In the genomic region with DNA sequence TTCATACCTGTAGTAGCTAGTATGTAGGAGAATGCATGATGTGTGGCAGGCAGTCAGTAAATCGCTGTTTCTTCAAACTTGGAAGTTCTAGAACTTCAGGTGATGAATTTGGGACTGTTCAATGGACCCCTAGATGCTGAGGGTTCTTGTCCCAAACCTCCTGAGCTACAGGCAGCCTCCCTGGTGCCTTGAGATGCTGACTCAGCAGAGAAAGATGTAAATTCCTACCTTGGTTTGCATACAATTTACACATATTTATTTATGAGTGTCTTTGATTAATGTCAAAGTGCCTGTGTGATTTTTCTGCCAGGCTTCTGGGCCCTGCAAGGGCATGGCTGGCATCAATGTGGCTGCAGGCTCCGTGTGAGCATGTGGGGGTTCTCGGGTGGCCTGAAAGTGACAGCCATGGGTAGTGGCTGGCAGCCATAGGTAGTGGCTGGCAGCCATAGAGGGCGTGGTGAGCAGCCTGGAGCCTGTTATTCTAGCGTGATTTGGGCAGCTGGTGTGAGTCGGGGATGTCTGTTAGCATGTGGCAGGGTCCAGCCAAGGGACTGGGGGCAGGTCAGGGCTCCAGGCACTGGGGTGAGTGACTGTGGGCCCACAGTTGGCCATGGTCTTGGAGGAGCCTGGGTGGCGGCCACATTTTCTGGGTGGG, we compare ENCODE assay signal across 18 cellular contexts. TPM values are rescaled to one million over a fixed set of nuclear protein-coding genes. Genes with fewer than 3 reads are reported as not detected.
DNase-seq lines count a peak whose midpoint lies in the region; ATAC-seq, FAIRE-seq and TF ChIP-seq lines count a peak whose summit lies in the region.
"Had no signal": no experiment of that assay in that cellular context is flagged by ENCODE, and none has a peak within 500 bp of the region (broad histone marks: within the 10 kb centered on the region; RNA-seq: fewer than 3 reads in every experiment).

No MANE protein-coding gene starts in this region.

- H2AFZ ChIP-seq in keratinocyte (ENCODE audit: control insufficient read depth, low read length) = no peak overlapping the region

- H3K4me1 ChIP-seq in left ventricle myocardium inferior (no peaks in the 10 kb centered on the region), keratinocyte (ENCODE audit: control insufficient read depth, extremely low read depth, insufficient read depth, low read length) (peaks cover 17% of the 10 kb centered on the region)

- no peak for DNase-seq in left ventricle myocardium superior
- DNase-seq in left ventricle myocardium inferior = no peak
- peak; percentile 63 for DNase-seq in RPMI8226
- DNase-seq in keratinocyte (ENCODE audit: low read depth, low spot score) = no peak
- no peak for DNase-seq in OCI-M2 (lab: John Stamatoyannopoulos, UW; ENCODE audit: unreplicated experiment)
- DNase-seq in activated T-cell treated with anti-CD3 and anti-CD28 coated beads, Interleukin-2, amount 50 U/mL, for 1 hour = no peak
- DNase-seq: ACHN, AML-193, DMS153, H7, Karpas-422, MG63, NCI-H1105, NCI-H187 treated with DMSO at 0.1 percent for 48 hours, NCI-H345, SK-N-SH had no signal

- no peaks in the 10 kb centered on the region for H3K9me1 ChIP-seq in keratinocyte (ENCODE audit: control insufficient read depth, extremely low read depth, insufficient read depth, low read length)

- no peak overlapping the region for H3K9ac ChIP-seq in keratinocyte (ENCODE audit: control insufficient read depth, extremely low read depth, insufficient read depth, low read length)
- H3K9ac ChIP-seq: SK-N-SH had no signal

- peak; percentile 23 for FAIRE-seq in keratinocyte (lab: Jason Lieb, UNC)

- H3K27ac ChIP-seq in left ventricle myocardium inferior (replicated peaks) (no peak overlapping the region), keratinocyte (ENCODE audit: control insufficient read depth, insufficient read depth, low read length) (no peak overlapping the region)

- no peaks in the 10 kb centered on the region for H3K36me3 ChIP-seq in left ventricle myocardium inferior
- no peaks in the 10 kb centered on the region for H3K36me3 ChIP-seq in keratinocyte (ENCODE audit: control insufficient read depth in 2 of 2, extremely low read depth in 1 of 2, insufficient read depth in 2 of 2, low read length in 2 of 2)
- H3K36me3 ChIP-seq: MG63 had no signal

- intact Hi-C loops in left ventricle myocardium superior (cut with micrococcal nuclease) = no loop called here
- intact Hi-C loops in left ventricle myocardium inferior (cut with micrococcal nuclease) = no loop called here

- H3K27me3 ChIP-seq in left ventricle myocardium inferior (ENCODE audit: low read depth) (peaks cover 30% of the 10 kb centered on the region), keratinocyte (ENCODE audit: control insufficient read depth, extremely low read depth, insufficient read depth, low read length) (no peaks in the 10 kb centered on the region)
- H3K27me3 ChIP-seq: MG63 had no signal

- TF ChIP-seq CTCF in left ventricle myocardium inferior (IDR thresholded peaks at IDR 0.05; ENCODE audit: borderline replicate concordance) (no peak), keratinocyte (optimal IDR thresholded peaks at IDR 0.05 in 1 of 3, IDR thresholded peaks at IDR 0.05 in 1 of 3, conservative IDR thresholded peaks at IDR 0.05 in 1 of 3; ENCODE audit: extremely low read depth in 1 of 3, insufficient read depth in 2 of 3, low read length in 3 of 3) (no peak)

- H3K9me3 ChIP-seq in left ventricle myocardium inferior (replicated peaks) (no peaks in the 10 kb centered on the region), keratinocyte (ENCODE audit: control insufficient read depth, low read depth, low read length) (no peaks in the 10 kb centered on the region)
- H3K9me3 ChIP-seq: MG63, SK-N-SH had no signal

- dilution Hi-C loops in keratinocyte (cut with MboI; ENCODE audit: extremely low pct_ligation_motif_present, low sequenced_read_pairs) = no loop called here

- ATAC-seq in left ventricle myocardium superior (peak; percentile 48), GM19397 (IDR thresholded peaks at IDR 0.05; ENCODE audit: unreplicated experiment) (no peak)

- H4K20me1 ChIP-seq in keratinocyte (ENCODE audit: control insufficient read depth, extremely low read depth, insufficient read depth, low read length) = no peaks in the 10 kb centered on the region

- no peak overlapping the region for H3K4me3 ChIP-seq in left ventricle myocardium inferior
- H3K4me3 ChIP-seq in keratinocyte (ENCODE audit: control insufficient read depth in 2 of 3, extremely low read depth in 1 of 3, insufficient read depth in 2 of 3, low read depth in 1 of 3, low read length in 3 of 3) = no peak overlapping the region
- H3K4me3 ChIP-seq: MG63 had no signal

- H3K79me2 ChIP-seq in keratinocyte (ENCODE audit: control insufficient read depth, insufficient read depth, low read length) = peaks cover 5% of the 10 kb centered on the region

- H3K4me2 ChIP-seq in keratinocyte (ENCODE audit: control insufficient read depth, extremely low read depth, insufficient read depth, low read depth, low read length) = no peak overlapping the region
- H3K4me2 ChIP-seq: SK-N-SH had no signal

RNA-seq across cellular contexts. Expression of gene POU3F1, which starts 13.2 kb away (rescaled TPM):
- total RNA-seq in left ventricle myocardium superior (not detected), left ventricle myocardium inferior (0.11 TPM)
- polyA plus RNA-seq in keratinocyte = 0.32 to 1.3 TPM (median 0.59 TPM) in 3 replicates
- polyA plus RNA-seq in keratinocyte (2011; ENCODE audit: low read depth) = 0.71 TPM
- 0.33 and 0.84 TPM in 2 replicates for polyA plus RNA-seq in keratinocyte (2011; cell fraction: cytosol; rRNA removed)
- polyA plus RNA-seq in keratinocyte (2011; cell fraction: nucleus; rRNA removed) = 0.52 and 1.7 TPM in 2 replicates
- polyA plus RNA-seq in keratinocyte (2012; ENCODE audit: low replicate concordance) = 0.87 and 2.2 TPM in 2 replicates
- polyA minus RNA-seq in keratinocyte = 0.61 to 0.72 TPM (median 0.63 TPM) in 3 replicates
- 3.3 TPM for polyA minus RNA-seq in keratinocyte (2011; cell fraction: cytosol; rRNA and poly(A)+ RNA removed)
- polyA minus RNA-seq in keratinocyte (2011; cell fraction: nucleus; rRNA and poly(A)+ RNA removed) = 1.7 and 1.8 TPM in 2 replicates
- polyA plus RNA-seq: CD14-positive monocyte, SK-N-SH had no signal

RNA-seq across cellular contexts. Expression of gene UTP11, which starts 47.2 kb away (rescaled TPM):
- total RNA-seq in left ventricle myocardium superior = 38.6 TPM
- total RNA-seq in left ventricle myocardium inferior = 39.6 TPM
- 24.1 to 50.0 TPM (median 49.1 TPM) in 3 replicates for polyA plus RNA-seq in keratinocyte
- polyA plus RNA-seq in keratinocyte (2011; ENCODE audit: low read depth) = 145 TPM
- 26.4 and 35.2 TPM in 2 replicates for polyA plus RNA-seq in keratinocyte (2011; cell fraction: cytosol; rRNA removed)
- 24.5 and 39.0 TPM in 2 replicates for polyA plus RNA-seq in keratinocyte (2011; cell fraction: nucleus; rRNA removed)
- 31.7 and 64.5 TPM in 2 replicates for polyA plus RNA-seq in keratinocyte (2012; ENCODE audit: low replicate concordance)
- 5.7 to 12.6 TPM (median 7.4 TPM) in 3 replicates for polyA minus RNA-seq in keratinocyte
- polyA minus RNA-seq in keratinocyte (2011; cell fraction: cytosol; rRNA and poly(A)+ RNA removed) = 15.3 TPM
- polyA minus RNA-seq in keratinocyte (2011; cell fraction: nucleus; rRNA and poly(A)+ RNA removed) = 6.4 and 13.8 TPM in 2 replicates

RNA-seq across cellular contexts. Expression of gene FHL3, which starts 54.4 kb away (rescaled TPM):
- total RNA-seq in left ventricle myocardium superior = 13.3 TPM
- total RNA-seq in left ventricle myocardium inferior = 15.8 TPM
- polyA plus RNA-seq in keratinocyte = 5.1 to 24.6 TPM (median 5.2 TPM) in 3 replicates
- 6.6 TPM for polyA plus RNA-seq in keratinocyte (2011; ENCODE audit: low read depth)
- 9.0 and 16.5 TPM in 2 replicates for polyA plus RNA-seq in keratinocyte (2011; cell fraction: cytosol; rRNA removed)
- 10.2 and 14.7 TPM in 2 replicates for polyA plus RNA-seq in keratinocyte (2011; cell fraction: nucleus; rRNA removed)
- 11.9 and 29.7 TPM in 2 replicates for polyA plus RNA-seq in keratinocyte (2012; ENCODE audit: low replicate concordance)
- polyA minus RNA-seq in keratinocyte = 16.0 to 51.9 TPM (median 20.1 TPM) in 3 replicates
- 16.7 TPM for polyA minus RNA-seq in keratinocyte (2011; cell fraction: cytosol; rRNA and poly(A)+ RNA removed)
- polyA minus RNA-seq in keratinocyte (2011; cell fraction: nucleus; rRNA and poly(A)+ RNA removed) = 9.4 and 14.0 TPM in 2 replicates
